ENCODE assay signal across 9 cellular contexts in genomic region chr22:31748490-31748889, GRCh38. TPM values are rescaled to one million over a fixed set of nuclear protein-coding genes. Genes with fewer than 3 reads are reported as not detected.
DNase-seq lines count a peak whose midpoint lies in the region; ATAC-seq and TF ChIP-seq lines count a peak whose summit lies in the region.
"Had no signal": no experiment of that assay in that cellular context is flagged by ENCODE, and none has a peak within 500 bp of the region (broad histone marks: within the 10 kb centered on the region; RNA-seq: fewer than 3 reads in every experiment).

No MANE protein-coding gene starts in this region.

- H3K27me3 ChIP-seq in CD4-positive, CD25-positive, alpha-beta regulatory T cell (ENCODE audit: control insufficient read depth, insufficient read depth, low read length) = no peaks in the 10 kb centered on the region
- H3K27me3 ChIP-seq in IMR-90 (ENCODE audit: control insufficient read depth, insufficient read depth, low read length) (no peaks in the 10 kb centered on the region), muscle layer of duodenum (ENCODE audit: low read depth, low read length) (no peaks in the 10 kb centered on the region)

- H3K27ac ChIP-seq in CD4-positive, CD25-positive, alpha-beta regulatory T cell (ENCODE audit: insufficient read depth, low read length, poor library complexity, severe bottlenecking) = no peak overlapping the region
- H3K27ac ChIP-seq in IMR-90 (ENCODE audit: insufficient read depth, low read length) (0 out of 2 replicates have a peak overlapping the region, but pooled peaks have one; percentile 21), muscle layer of duodenum (ENCODE audit: low read length) (peak overlapping the region; percentile 88)

- H3K9me1 ChIP-seq in IMR-90 (ENCODE audit: insufficient read depth, low read length) = peaks cover 3% of the 10 kb centered on the region; the same call in 1 of the 2 replicates

- H3K9ac ChIP-seq in IMR-90 (ENCODE audit: low read depth, low read length) = peak overlapping the region; percentile 93

- no peaks in the 10 kb centered on the region for H3K9me3 ChIP-seq in CD4-positive, CD25-positive, alpha-beta regulatory T cell (ENCODE audit: control insufficient read depth in 2 of 2, low read length in 2 of 2)
- H3K9me3 ChIP-seq in IMR-90 (ENCODE audit: control insufficient read depth, insufficient read depth, low read length) (no peaks in the 10 kb centered on the region), muscle layer of duodenum (ENCODE audit: control insufficient read depth in 1 of 2, low read length in 2 of 2) (no peaks in the 10 kb centered on the region)

- no peaks in the 10 kb centered on the region for H3K9me3 Mint-ChIP-seq in CD4-positive, CD25-positive, alpha-beta regulatory T cell
- H3K9me3 Mint-ChIP-seq in MCF 10A (ENCODE audit: unreplicated experiment) = no peaks in the 10 kb centered on the region

- TF ChIP-seq POLR2A in IMR-90 (IDR thresholded peaks at IDR 0.05; ENCODE audit: low read depth, low read length) = no peak

- peak overlapping the region; percentile 8 to 91; a peak in 3 of 4 replicates for H4K8ac ChIP-seq in IMR-90 (ENCODE audit: low read depth in 2 of 2, low read length in 2 of 2)

- H3K56ac ChIP-seq in IMR-90 (ENCODE audit: extremely low read depth, insufficient read depth, low read length) = peak overlapping the region; percentile 65; the same call in 1 of the 2 replicates

- peak overlapping the region; percentile 100 for H3K4me2 ChIP-seq in IMR-90 (ENCODE audit: low read depth, low read length)

- H2BK15ac ChIP-seq in IMR-90 (ENCODE audit: low read depth, low read length) = no peak overlapping the region

- H2AK5ac ChIP-seq in IMR-90 (ENCODE audit: low read depth, low read length) = peak overlapping the region; percentile 56; the same call in 1 of the 2 replicates

- H3K23ac ChIP-seq in IMR-90 (ENCODE audit: low read depth, low read length) = peak overlapping the region; percentile 100; the same call in 1 of the 2 replicates

- H3K27ac Mint-ChIP-seq in CD4-positive, CD25-positive, alpha-beta regulatory T cell = peak overlapping the region; percentile 63 to 94 (median 92)
- peak overlapping the region; percentile 90 for H3K27ac Mint-ChIP-seq in MCF 10A (ENCODE audit: low read depth, unreplicated experiment)

- TF ChIP-seq CTCF in IMR-90 (conservative IDR thresholded peaks at IDR 0.05; ENCODE audit: low read depth, low read length) = no peak
- no peak for TF ChIP-seq CTCF in MCF 10A (IDR thresholded peaks at IDR 0.05; ENCODE audit: unreplicated experiment)

- H3K14ac ChIP-seq in IMR-90 (replicated peaks; ENCODE audit: low read depth, low read length) = peak overlapping the region; percentile 99

- peak in 1 of 3 donors; percentile 20 for DNase-seq in CD4-positive, CD25-positive, alpha-beta regulatory T cell
- no peak for DNase-seq in IMR-90
- no peak for DNase-seq in MCF 10A (ENCODE audit: unreplicated experiment)
- DNase-seq in pons (ENCODE audit: low spot score) = no peak
- no peak for DNase-seq in SKM-1 treated with dmso at 0.1 percent for 144 hours (lab: John Stamatoyannopoulos, UW; ENCODE audit: unreplicated experiment)
- DNase-seq: activated gamma-delta T cell had no signal

- peaks cover 7% of the 10 kb centered on the region for H3K27me3 Mint-ChIP-seq in CD4-positive, CD25-positive, alpha-beta regulatory T cell
- no peaks in the 10 kb centered on the region for H3K27me3 Mint-ChIP-seq in MCF 10A (ENCODE audit: insufficient read depth, unreplicated experiment)

- no peak overlapping the region for H3K18ac ChIP-seq in IMR-90 (ENCODE audit: low read depth, low read length)

- no peak for ATAC-seq in CD4-positive, CD25-positive, alpha-beta regulatory T cell (ENCODE audit: low read depth in 2 of 2)
- ATAC-seq in IMR-90 (ENCODE audit: low read depth) (no peak), GM18870 (IDR thresholded peaks at IDR 0.05; ENCODE audit: unreplicated experiment) (no peak), GM21825 (IDR thresholded peaks at IDR 0.05; ENCODE audit: unreplicated experiment) (no peak)

- no peak overlapping the region for H2BK20ac ChIP-seq in IMR-90 (ENCODE audit: low read depth, low read length)

- in situ Hi-C loops in IMR-90 (cut with MboI; ENCODE audit: low sequenced_read_pairs) = no loop called here

- H2BK5ac ChIP-seq in IMR-90 (ENCODE audit: low read depth, low read length, poor library complexity, severe bottlenecking) = no peak overlapping the region

- H3K36me3 Mint-ChIP-seq in CD4-positive, CD25-positive, alpha-beta regulatory T cell = peaks cover 9% of the 10 kb centered on the region
- H3K36me3 Mint-ChIP-seq in MCF 10A (ENCODE audit: insufficient read depth, unreplicated experiment) = peaks cover 38% of the 10 kb centered on the region

- H3K4me3 ChIP-seq in CD4-positive, CD25-positive, alpha-beta regulatory T cell (ENCODE audit: low read depth, low read length) = peak overlapping the region; percentile 94
- H3K4me3 ChIP-seq in IMR-90 (ENCODE audit: insufficient read depth, low read depth, low read length) (peak overlapping the region; percentile 73; the same call in 1 of the 2 replicates), muscle layer of duodenum (ENCODE audit: low read depth in 1 of 2, low read length in 2 of 2) (peak overlapping the region; percentile 89 to 93)

- peak overlapping the region; percentile 5; the same call in 1 of the 2 replicates for H4K5ac ChIP-seq in IMR-90 (ENCODE audit: low read depth, low read length)

- no peaks in the 10 kb centered on the region; the same call in 1 of the 2 replicates for H4K20me1 ChIP-seq in IMR-90 (ENCODE audit: insufficient read depth, low read length)

- BruUV-seq in IMR-90 (replicated peaks; lab: Mats Ljungman, UMichigan) (no TSS peak), MCF 10A (replicated peaks; lab: Mats Ljungman, UMichigan) (TSS peak; percentile 11)

- no peak overlapping the region for H2AK9ac ChIP-seq in IMR-90 (replicated peaks; ENCODE audit: low read depth, low read length, poor library complexity)

- no peak overlapping the region for H2BK120ac ChIP-seq in IMR-90 (ENCODE audit: low read depth, low read length)

- H3K36me3 ChIP-seq in CD4-positive, CD25-positive, alpha-beta regulatory T cell (ENCODE audit: control insufficient read depth, insufficient read depth, low read length) = peaks cover 3% of the 10 kb centered on the region
- H3K36me3 ChIP-seq in IMR-90 (ENCODE audit: control insufficient read depth, insufficient read depth, low read length) (no peaks in the 10 kb centered on the region), muscle layer of duodenum (ENCODE audit: control insufficient read depth in 1 of 2, insufficient read depth in 2 of 2, low read length in 2 of 2) (no peaks in the 10 kb centered on the region)

- H3K4me1 ChIP-seq in CD4-positive, CD25-positive, alpha-beta regulatory T cell (ENCODE audit: control insufficient read depth, insufficient read depth, low read length, poor library complexity, severe bottlenecking) = peaks cover 37% of the 10 kb centered on the region
- H3K4me1 ChIP-seq in IMR-90 (ENCODE audit: control insufficient read depth, insufficient read depth, low read length) = peaks cover 9% of the 10 kb centered on the region
- peaks cover 28 to 35% of the 10 kb centered on the region in 2 donors for H3K4me1 ChIP-seq in muscle layer of duodenum (ENCODE audit: control insufficient read depth in 1 of 2, insufficient read depth in 2 of 2, low read length in 2 of 2)

- H3K4me3 Mint-ChIP-seq in CD4-positive, CD25-positive, alpha-beta regulatory T cell = peak overlapping the region; percentile 95 to 98 (median 98)
- H3K4me3 Mint-ChIP-seq in MCF 10A (ENCODE audit: unreplicated experiment) = peak overlapping the region; percentile 80

- dilution Hi-C loops in IMR-90 (cut with HindIII; ENCODE audit: low sequenced_read_pairs, unreplicated experiment) = no loop called here

- WGBS in IMR-90 (ENCODE audit: extremely low coverage in 2 of 2, insufficient read length in 1 of 2), 2 experiments = no CpG with 5 or more reads among the region's 2 CpGs

- TF ChIP-seq RAD21 in IMR-90 (IDR thresholded peaks at IDR 0.05; ENCODE audit: low read length) = no peak

- H2AFZ ChIP-seq in IMR-90 (replicated peaks; ENCODE audit: low read length, poor library complexity) = no peak overlapping the region

- peaks cover 34 to 64% (median 48%) of the 10 kb centered on the region in 4 donors for H3K4me1 Mint-ChIP-seq in CD4-positive, CD25-positive, alpha-beta regulatory T cell
- peaks cover 26% of the 10 kb centered on the region for H3K4me1 Mint-ChIP-seq in MCF 10A (ENCODE audit: insufficient read depth, unreplicated experiment)

- intact Hi-C loops in IMR-90 (cut with micrococcal nuclease) (loop anchor here (5.0 kb wide), 1 partner anchor 66 kb away; no protein-coding TSS in a partner anchor), MCF 10A (cut with micrococcal nuclease) (loop anchor here (2.0 kb wide), 1 partner anchor 198 kb away; no protein-coding TSS in a partner anchor)

- CTCF ChIA-PET in IMR-90 (lab: Yijun Ruan, JAX) = interaction anchor here (0.5 to 0.6 kb wide), 2 partner anchors 11 to 197 kb away, joined by 3 to 4 read pairs; no protein-coding TSS in a partner anchor
- CTCF ChIA-PET in MCF 10A (lab: Yijun Ruan, JAX) = interaction anchor here (0.5 to 0.7 kb wide), 2 partner anchors 20 to 72 kb away, joined by 3 to 6 read pairs; no protein-coding TSS in a partner anchor

- POLR2A ChIA-PET in IMR-90 (lab: Charles Lee; ENCODE audit: unreplicated experiment) (no interaction called here), MCF 10A (lab: Yijun Ruan, JAX) (interaction anchor here (0.6 to 7.6 kb wide), 11 partner anchors 10 to 222 kb away, joined by 3 to 80 read pairs (median 4); partner anchors contain the start of gene PISD)

- H3K79me1 ChIP-seq in IMR-90 (ENCODE audit: low read depth in 1 of 2, low read length in 2 of 2) = peaks cover 13 to 35% of the 10 kb centered on the region in 2 experiments; a peak in 3 of 4 replicates

- H4K91ac ChIP-seq in IMR-90 (ENCODE audit: insufficient read depth, low read depth, low read length) = no peak overlapping the region

- H3K4ac ChIP-seq in IMR-90 (ENCODE audit: low read depth, low read length) = peak overlapping the region; percentile 97; the same call in 1 of the 2 replicates

TF ChIP-seq in IMR-90, 13 proteins besides CTCF, POLR2A, EP300 and RAD21 (continues in another document):
- no peak for TF ChIP-seq BHLHE40 (IDR thresholded peaks at IDR 0.05; ENCODE audit: low read depth, low read length)

RNA-seq across cellular contexts. Expression of gene PRR14L, which starts 1.4 kb away (rescaled TPM):
- 48.1 TPM for total RNA-seq in CD4-positive, CD25-positive, alpha-beta regulatory T cell
- polyA plus RNA-seq in CD4-positive, CD25-positive, alpha-beta regulatory T cell = 10 to 100 TPM; 12.0 to 34.2 (median 21.0) TPM
- total RNA-seq in IMR-90 (2012; rRNA removed) (19.7 and 20.6 TPM in 2 replicates), MCF 10A (2022) (37.4 and 55.0 TPM in 2 replicates)
- polyA plus RNA-seq in IMR-90 (2012; rRNA removed) = 9.0 and 9.8 TPM in 2 replicates
- 3.6 and 4.2 TPM in 2 replicates for polyA plus RNA-seq in IMR-90 (2012; cell fraction: cytosol; rRNA removed)
- polyA plus RNA-seq in IMR-90 (2012; cell fraction: nucleus; rRNA removed; ENCODE audit: low replicate concordance) = 8.0 and 15.2 TPM in 2 replicates

RNA-seq across cellular contexts. Expression of gene DEPDC5, which starts 5.3 kb away (rescaled TPM):
- 57.6 TPM for total RNA-seq in CD4-positive, CD25-positive, alpha-beta regulatory T cell
- 10 to 100 TPM in 1 of 4 donors, 1 to 10 TPM in 3; 4.1 to 14.5 (median 9.0) TPM for polyA plus RNA-seq in CD4-positive, CD25-positive, alpha-beta regulatory T cell
- 12.9 and 14.2 TPM in 2 replicates for total RNA-seq in IMR-90 (2012; rRNA removed)
- 6.6 and 6.9 TPM in 2 replicates for polyA plus RNA-seq in IMR-90 (2012; rRNA removed)
- polyA plus RNA-seq in IMR-90 (2012; cell fraction: cytosol; rRNA removed) = 4.1 and 5.8 TPM in 2 replicates
- polyA plus RNA-seq in IMR-90 (2012; cell fraction: nucleus; rRNA removed; ENCODE audit: low replicate concordance) = 22.2 and 22.3 TPM in 2 replicates
- 13.3 and 16.2 TPM in 2 replicates for total RNA-seq in MCF 10A (2022)
